ENCODE assay signal across 1 cellular context in the genomic region with DNA sequence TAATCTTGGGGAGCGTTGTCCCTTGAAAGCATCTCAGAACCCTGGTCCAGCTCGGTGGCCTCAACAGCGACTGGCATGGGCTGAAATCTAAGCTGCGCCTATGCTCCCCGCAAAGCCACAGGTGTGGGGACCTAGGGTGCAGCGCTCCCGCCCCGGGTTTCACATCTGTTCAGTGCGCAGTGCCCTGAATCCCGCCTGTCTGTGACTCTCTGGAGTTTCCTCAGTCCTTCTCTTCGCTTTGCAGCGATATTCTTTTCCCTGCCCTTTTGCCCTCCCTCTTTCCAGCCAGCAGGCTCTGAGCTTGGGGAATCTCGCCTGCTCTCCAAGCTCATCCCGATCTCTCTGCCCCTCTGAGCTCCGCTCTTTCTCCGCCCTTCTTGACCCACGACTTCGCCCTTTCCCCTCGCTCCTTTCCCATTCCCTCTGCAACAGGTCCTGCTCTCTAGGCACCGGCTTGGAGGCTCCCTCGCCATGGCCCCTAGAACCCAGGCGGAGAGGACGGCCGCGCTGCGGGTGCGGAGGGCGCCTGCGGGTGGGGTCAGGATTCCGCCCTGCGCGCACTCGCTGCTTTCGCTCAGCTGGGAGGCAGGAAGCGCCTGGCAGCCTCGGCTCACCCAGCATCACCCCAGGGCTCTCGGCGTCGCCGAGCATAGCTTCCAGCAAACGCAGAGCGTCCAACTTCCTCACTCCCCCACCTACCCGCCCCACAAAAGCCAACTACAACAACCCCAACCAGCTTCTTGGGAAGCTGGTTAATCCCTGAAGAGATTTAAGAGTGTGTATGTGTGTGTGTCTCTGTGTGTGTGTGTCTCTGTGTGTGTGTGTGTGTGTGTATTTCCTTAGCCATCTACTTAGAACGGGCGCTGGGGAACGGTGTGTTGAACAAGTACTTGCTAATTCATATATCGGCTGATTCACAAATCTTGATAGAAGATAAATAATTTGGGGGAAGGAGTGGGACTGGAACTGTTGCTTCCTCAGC.
TF ChIP-seq lines count a peak whose summit lies in the region.

No MANE protein-coding gene starts in this region.

TF ChIP-seq in GM23338, 12 proteins besides CTCF, POLR2A, EP300 and RAD21 (continued from another document):
- TF ChIP-seq, protein P1, sequence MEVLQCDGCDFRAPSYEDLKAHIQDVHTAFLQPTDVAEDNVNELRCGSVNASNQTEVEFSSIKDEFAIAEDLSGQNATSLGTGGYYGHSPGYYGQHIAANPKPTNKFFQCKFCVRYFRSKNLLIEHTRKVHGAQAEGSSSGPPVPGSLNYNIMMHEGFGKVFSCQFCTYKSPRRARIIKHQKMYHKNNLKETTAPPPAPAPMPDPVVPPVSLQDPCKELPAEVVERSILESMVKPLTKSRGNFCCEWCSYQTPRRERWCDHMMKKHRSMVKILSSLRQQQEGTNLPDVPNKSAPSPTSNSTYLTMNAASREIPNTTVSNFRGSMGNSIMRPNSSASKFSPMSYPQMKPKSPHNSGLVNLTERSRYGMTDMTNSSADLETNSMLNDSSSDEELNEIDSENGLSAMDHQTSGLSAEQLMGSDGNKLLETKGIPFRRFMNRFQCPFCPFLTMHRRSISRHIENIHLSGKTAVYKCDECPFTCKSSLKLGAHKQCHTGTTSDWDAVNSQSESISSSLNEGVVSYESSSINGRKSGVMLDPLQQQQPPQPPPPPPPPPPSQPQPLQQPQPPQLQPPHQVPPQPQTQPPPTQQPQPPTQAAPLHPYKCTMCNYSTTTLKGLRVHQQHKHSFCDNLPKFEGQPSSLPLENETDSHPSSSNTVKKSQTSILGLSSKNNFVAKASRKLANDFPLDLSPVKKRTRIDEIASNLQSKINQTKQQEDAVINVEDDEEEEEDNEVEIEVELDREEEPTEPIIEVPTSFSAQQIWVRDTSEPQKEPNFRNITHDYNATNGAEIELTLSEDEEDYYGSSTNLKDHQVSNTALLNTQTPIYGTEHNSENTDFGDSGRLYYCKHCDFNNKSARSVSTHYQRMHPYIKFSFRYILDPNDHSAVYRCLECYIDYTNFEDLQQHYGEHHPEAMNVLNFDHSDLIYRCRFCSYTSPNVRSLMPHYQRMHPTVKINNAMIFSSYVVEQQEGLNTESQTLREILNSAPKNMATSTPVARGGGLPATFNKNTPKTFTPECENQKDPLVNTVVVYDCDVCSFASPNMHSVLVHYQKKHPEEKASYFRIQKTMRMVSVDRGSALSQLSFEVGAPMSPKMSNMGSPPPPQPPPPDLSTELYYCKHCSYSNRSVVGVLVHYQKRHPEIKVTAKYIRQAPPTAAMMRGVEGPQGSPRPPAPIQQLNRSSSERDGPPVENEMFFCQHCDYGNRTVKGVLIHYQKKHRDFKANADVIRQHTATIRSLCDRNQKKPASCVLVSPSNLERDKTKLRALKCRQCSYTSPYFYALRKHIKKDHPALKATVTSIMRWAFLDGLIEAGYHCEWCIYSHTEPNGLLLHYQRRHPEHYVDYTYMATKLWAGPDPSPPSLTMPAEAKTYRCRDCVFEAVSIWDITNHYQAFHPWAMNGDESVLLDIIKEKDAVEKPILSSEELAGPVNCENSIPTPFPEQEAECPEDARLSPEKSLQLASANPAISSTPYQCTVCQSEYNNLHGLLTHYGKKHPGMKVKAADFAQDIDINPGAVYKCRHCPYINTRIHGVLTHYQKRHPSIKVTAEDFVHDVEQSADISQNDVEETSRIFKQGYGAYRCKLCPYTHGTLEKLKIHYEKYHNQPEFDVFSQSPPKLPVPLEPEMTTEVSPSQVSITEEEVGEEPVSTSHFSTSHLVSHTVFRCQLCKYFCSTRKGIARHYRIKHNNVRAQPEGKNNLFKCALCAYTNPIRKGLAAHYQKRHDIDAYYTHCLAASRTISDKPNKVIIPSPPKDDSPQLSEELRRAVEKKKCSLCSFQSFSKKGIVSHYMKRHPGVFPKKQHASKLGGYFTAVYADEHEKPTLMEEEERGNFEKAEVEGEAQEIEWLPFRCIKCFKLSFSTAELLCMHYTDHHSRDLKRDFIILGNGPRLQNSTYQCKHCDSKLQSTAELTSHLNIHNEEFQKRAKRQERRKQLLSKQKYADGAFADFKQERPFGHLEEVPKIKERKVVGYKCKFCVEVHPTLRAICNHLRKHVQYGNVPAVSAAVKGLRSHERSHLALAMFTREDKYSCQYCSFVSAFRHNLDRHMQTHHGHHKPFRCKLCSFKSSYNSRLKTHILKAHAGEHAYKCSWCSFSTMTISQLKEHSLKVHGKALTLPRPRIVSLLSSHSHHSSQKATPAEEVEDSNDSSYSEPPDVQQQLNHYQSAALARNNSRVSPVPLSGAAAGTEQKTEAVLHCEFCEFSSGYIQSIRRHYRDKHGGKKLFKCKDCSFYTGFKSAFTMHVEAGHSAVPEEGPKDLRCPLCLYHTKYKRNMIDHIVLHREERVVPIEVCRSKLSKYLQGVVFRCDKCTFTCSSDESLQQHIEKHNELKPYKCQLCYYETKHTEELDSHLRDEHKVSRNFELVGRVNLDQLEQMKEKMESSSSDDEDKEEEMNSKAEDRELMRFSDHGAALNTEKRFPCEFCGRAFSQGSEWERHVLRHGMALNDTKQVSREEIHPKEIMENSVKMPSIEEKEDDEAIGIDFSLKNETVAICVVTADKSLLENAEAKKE (CRISPR knock-in tag; IDR thresholded peaks at IDR 0.05), result no peak
- TF ChIP-seq JUNB (IDR thresholded peaks at IDR 0.05; ENCODE audit: unreplicated experiment) (no peak), ZNF331 (CRISPR knock-in tag; IDR thresholded peaks at IDR 0.05; ENCODE audit: low read depth) (no peak)
